ENCODE assay signal across 22 cellular contexts in the genomic region with DNA sequence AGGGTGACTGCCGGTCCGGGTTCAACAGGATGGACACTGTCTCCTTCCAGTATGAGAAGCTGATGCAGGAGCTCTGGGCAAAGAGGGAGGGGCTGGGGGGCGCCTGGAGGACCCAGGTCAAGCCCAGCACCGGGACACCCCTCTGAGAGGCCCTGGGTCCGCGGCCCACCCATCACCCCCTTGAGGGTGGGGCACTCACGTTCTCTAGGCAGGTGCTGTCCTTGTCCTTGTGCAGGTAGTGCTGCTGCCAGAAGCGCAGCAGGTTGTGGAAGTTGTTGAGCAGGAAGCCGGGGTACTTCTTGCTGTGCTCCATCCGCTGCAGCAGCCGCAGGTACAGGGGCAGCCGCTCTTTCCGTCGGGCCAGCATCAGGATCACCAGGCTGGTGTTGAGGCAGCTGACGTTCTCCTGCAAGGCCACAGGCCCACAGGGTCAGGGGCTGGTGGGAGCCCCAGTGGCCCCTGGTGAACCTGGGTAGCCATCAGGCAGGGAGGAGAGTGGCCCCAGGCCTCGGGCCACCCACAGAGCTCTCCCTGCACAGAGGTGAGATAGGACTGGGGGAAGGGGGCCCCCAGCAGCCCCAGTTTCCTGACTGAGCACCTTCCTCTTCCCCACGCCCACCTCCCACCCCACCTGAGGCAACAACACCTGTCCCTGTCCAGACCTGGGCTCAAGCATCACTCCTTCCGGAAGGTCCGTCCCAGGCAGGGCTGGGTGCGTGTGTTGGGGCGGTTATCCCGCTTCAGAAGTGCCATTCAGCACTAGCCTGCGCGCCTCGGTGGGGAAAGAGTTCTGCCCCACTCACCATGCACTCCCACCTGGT. TPM values are rescaled to one million over a fixed set of nuclear protein-coding genes. Genes with fewer than 3 reads are reported as not detected.
A peak's percentile ranks its signal among the peaks of the same experiment; 100 is the strongest.
DNase-seq lines count a peak whose midpoint lies in the region; ATAC-seq, FAIRE-seq and TF ChIP-seq lines count a peak whose summit lies in the region.
"Had no signal": no experiment of that assay in that cellular context is flagged by ENCODE, and none has a peak within 500 bp of the region (broad histone marks: within the 10 kb centered on the region; RNA-seq: fewer than 3 reads in every experiment).

No MANE protein-coding gene starts in this region.

- H3K27ac Mint-ChIP-seq in neural progenitor cell, result peak overlapping the region; percentile 53

- TF ChIP-seq CTCF in K562 (IDR thresholded peaks at IDR 0.05 in 2 of 3, conservative IDR thresholded peaks at IDR 0.05 in 1 of 3; ENCODE audit: insufficient read depth in 2 of 3, low read depth in 1 of 3, low read length in 3 of 3) (no peak), left ventricle myocardium inferior (IDR thresholded peaks at IDR 0.05; ENCODE audit: borderline replicate concordance) (no peak), neural progenitor cell (IDR thresholded peaks at IDR 0.05) (no peak), upper lobe of right lung (IDR thresholded peaks at IDR 0.05) (no peak)

- no peaks in the 10 kb centered on the region for H3K9me1 ChIP-seq in K562 (ENCODE audit: control insufficient read depth, insufficient read depth, low read length)

- no peaks in the 10 kb centered on the region for H3K9me3 ChIP-seq in K562 (replicated peaks; ENCODE audit: control insufficient read depth, insufficient read depth, low read depth, low read length)
- no peaks in the 10 kb centered on the region for H3K9me3 ChIP-seq in left ventricle myocardium inferior (replicated peaks)
- H3K9me3 ChIP-seq in neural progenitor cell (ENCODE audit: low read depth), result no peaks in the 10 kb centered on the region
- no peaks in the 10 kb centered on the region for H3K9me3 ChIP-seq in upper lobe of right lung
- no peaks in the 10 kb centered on the region for H3K9me3 ChIP-seq in small intestine (ENCODE audit: control insufficient read depth, low read depth)
- H3K9me3 ChIP-seq: adrenal gland, breast epithelium, MG63, uterus had no signal

- H3K4me3 ChIP-seq in K562 (no peak overlapping the region), left ventricle myocardium inferior (no peak overlapping the region), neural progenitor cell (no peak overlapping the region), upper lobe of right lung (no peak overlapping the region), small intestine (ENCODE audit: low read depth in 1 of 2, low read length in 2 of 2) (no peak overlapping the region)
- H3K4me3 ChIP-seq: adrenal gland, breast epithelium, MG63, uterus had no signal

- H4K20me1 ChIP-seq in K562 (replicated peaks; ENCODE audit: control insufficient read depth, insufficient read depth, low read length), result no peaks in the 10 kb centered on the region
- peaks cover 4% of the 10 kb centered on the region for H4K20me1 ChIP-seq in neural progenitor cell (ENCODE audit: low read depth)

- H3K27me3 ChIP-seq in K562 (ENCODE audit: control insufficient read depth in 2 of 2, insufficient read depth in 2 of 2, low read length in 2 of 2) (no peaks in the 10 kb centered on the region), left ventricle myocardium inferior (ENCODE audit: low read depth) (no peaks in the 10 kb centered on the region), neural progenitor cell (no peaks in the 10 kb centered on the region), upper lobe of right lung (no peaks in the 10 kb centered on the region), small intestine (ENCODE audit: control insufficient read depth in 2 of 2, insufficient read depth in 2 of 2, low read length in 2 of 2) (no peaks in the 10 kb centered on the region)
- H3K27me3 ChIP-seq: adrenal gland, breast epithelium, MG63, uterus had no signal

- H3K4me2 ChIP-seq in K562 (ENCODE audit: insufficient read depth, low read length), result no peak overlapping the region
- no peak overlapping the region for H3K4me2 ChIP-seq in neural progenitor cell

- H2AFZ ChIP-seq in K562 (ENCODE audit: low read depth, low read length) (no peak overlapping the region), neural progenitor cell (replicated peaks) (no peak overlapping the region)

- in situ Hi-C loops in K562 (cut with MboI), result no loop called here

- DNase-seq in K562 (ENCODE audit: extremely low read depth in 1 of 4, low spot score in 3 of 4) (no peak), left ventricle myocardium inferior (peak; percentile 17), neural progenitor cell (ENCODE audit: low spot score) (no peak), upper lobe of right lung (peak; percentile 48), Kasumi-1 (lab: John Stamatoyannopoulos, UW) (no peak), small intestine (no peak)
- DNase-seq: activated CD4-positive, alpha-beta T cell treated with anti-CD3 and anti-CD28 coated beads, Interleukin-2, amount 50 U/mL, for 48 hours; activated gamma-delta T cell; CD4-positive, alpha-beta memory T cell; glutamatergic neuron; H9; MG63; NCI-H1436 treated with DMSO at 0.1 percent for 48 hours; NCI-H526 treated with DMSO at 0.1 percent for 48 hours; retina; RPMI8226; T-helper 9 cell had no signal

- no peak for TF ChIP-seq POLR2A in K562 (conservative IDR thresholded peaks at IDR 0.05)

- ATAC-seq in K562, result no peak
- no peak for ATAC-seq in upper lobe of right lung
- no peak for ATAC-seq in HG03469 (IDR thresholded peaks at IDR 0.05; ENCODE audit: unreplicated experiment)

- BruUV-seq in K562 (replicated peaks; lab: Mats Ljungman, UMichigan), result no TSS peak

- peaks cover 100% of the 10 kb centered on the region; the same call in 2 of the 3 replicates for H3K36me3 ChIP-seq in K562 (ENCODE audit: control insufficient read depth, insufficient read depth, low read length)
- peaks cover 100% of the 10 kb centered on the region for H3K36me3 ChIP-seq in left ventricle myocardium inferior
- no peaks in the 10 kb centered on the region for H3K36me3 ChIP-seq in neural progenitor cell
- peaks cover 100% of the 10 kb centered on the region for H3K36me3 ChIP-seq in upper lobe of right lung
- H3K36me3 ChIP-seq in small intestine (ENCODE audit: control insufficient read depth in 2 of 2, insufficient read depth in 2 of 2, low read length in 2 of 2), result peaks cover 23 to 29% of the 10 kb centered on the region in 2 donors
- H3K36me3 ChIP-seq: uterus had no signal

- peaks cover 0 to 16% of the 10 kb centered on the region in 2 experiments; a peak in 2 of 5 replicates for H3K4me1 ChIP-seq in K562 (replicated peaks in 1 of 2; ENCODE audit: control insufficient read depth in 2 of 2, insufficient read depth in 2 of 2, low read length in 2 of 2)
- peaks cover 33% of the 10 kb centered on the region for H3K4me1 ChIP-seq in left ventricle myocardium inferior
- no peaks in the 10 kb centered on the region for H3K4me1 ChIP-seq in neural progenitor cell
- no peaks in the 10 kb centered on the region for H3K4me1 ChIP-seq in upper lobe of right lung
- no peaks in the 10 kb centered on the region for H3K4me1 ChIP-seq in small intestine (ENCODE audit: control insufficient read depth in 2 of 2, insufficient read depth in 1 of 2, low read depth in 1 of 2, low read length in 1 of 2)
- H3K4me1 ChIP-seq: breast epithelium, uterus had no signal

- H3K4me3 Mint-ChIP-seq in neural progenitor cell, result no peak overlapping the region
- H3K4me3 Mint-ChIP-seq: CD4-positive, alpha-beta memory T cell; H9 had no signal

- H3K9ac ChIP-seq in K562 (ENCODE audit: insufficient read depth in 1 of 2, low read depth in 2 of 2, low read length in 2 of 2) (no peak overlapping the region), neural progenitor cell (no peak overlapping the region)

- no peaks in the 10 kb centered on the region for H3F3A ChIP-seq in neural progenitor cell (ENCODE audit: low read depth)

- H3K79me2 ChIP-seq in K562 (ENCODE audit: control insufficient read depth, insufficient read depth, low read length) (no peaks in the 10 kb centered on the region), neural progenitor cell (ENCODE audit: low read depth) (no peaks in the 10 kb centered on the region)

- POLR2A ChIA-PET in K562 (lab: Yijun Ruan, JAX), result interaction anchor here (0.7 to 1.6 kb wide), 2 partner anchors 24 to 52 kb away, joined by 3 to 4 read pairs; no protein-coding TSS in a partner anchor

- H3K4me1 Mint-ChIP-seq in neural progenitor cell, result no peaks in the 10 kb centered on the region

- peaks cover 21% of the 10 kb centered on the region for H3K36me3 Mint-ChIP-seq in neural progenitor cell

- peaks cover 3% of the 10 kb centered on the region for H3K27me3 Mint-ChIP-seq in neural progenitor cell (ENCODE audit: insufficient read depth, low read depth)
- H3K27me3 Mint-ChIP-seq: CD4-positive, alpha-beta memory T cell had no signal

- no peak for TF ChIP-seq RAD21 in K562 (CRISPR knock-in tag; conservative IDR thresholded peaks at IDR 0.05 in 1 of 2, IDR thresholded peaks at IDR 0.05 in 1 of 2)

- no peak for TF ChIP-seq EP300 in K562 (IDR thresholded peaks at IDR 0.05; ENCODE audit: low read length)

- intact Hi-C loops in K562 (cut with micrococcal nuclease), result no loop called here
- intact Hi-C loops in left ventricle myocardium inferior (cut with micrococcal nuclease), result no loop called here
- intact Hi-C loops in upper lobe of right lung (cut with DNase I), result no loop called here

- H3K27ac ChIP-seq in K562 (ENCODE audit: extremely low read depth, low read depth, low read length) (no peak overlapping the region), left ventricle myocardium inferior (replicated peaks) (peak overlapping the region; percentile 62), neural progenitor cell (no peak overlapping the region), upper lobe of right lung (no peak overlapping the region), small intestine (ENCODE audit: low read depth in 1 of 2, low read length in 1 of 2) (no peak overlapping the region)
- H3K27ac ChIP-seq: breast epithelium, uterus had no signal

- 90% methylated on average over 22 of the region's 25 CpGs for WGBS in K562 (ENCODE audit: insufficient coverage, low coverage, missing lambda C conversion rate)
- WGBS in small intestine, 3 donors, result 85 to 95% (median 90%) methylated on average over 24 to 25 of the region's 25 CpGs

- CTCF ChIA-PET in K562 (lab: Yijun Ruan, JAX; ENCODE audit: low intra/inter-chr PET ratio), result interaction anchor here (0.5 kb wide), 1 partner anchor 197 kb away, joined by 3 read pairs; no protein-coding TSS in a partner anchor

- no peaks in the 10 kb centered on the region for H3K9me3 Mint-ChIP-seq in neural progenitor cell
- H3K9me3 Mint-ChIP-seq: H9 had no signal

- FAIRE-seq in K562 (lab: Jason Lieb, UNC), result no peak
- FAIRE-seq in small intestine (lab: Jason Lieb, UNC), result no peak
- FAIRE-seq: G401.6 had no signal

RNA-seq across cellular contexts. Expression of a gene that starts 47.8 kb away (rescaled TPM):
- 2.0 and 2.6 TPM in 2 replicates for total RNA-seq in K562 (2011; cell fraction: chromatin; rRNA removed; ENCODE audit: low replicate concordance)
- total RNA-seq in K562 (2011; cell fraction: nucleolus; rRNA removed), result 1.2 TPM in 2 replicates
- 1.3 and 1.8 TPM in 2 replicates for total RNA-seq in K562 (2011; cell fraction: nucleoplasm; rRNA removed)
- total RNA-seq in K562 (2014; rRNA removed) (0.14 TPM in 1 of 2 replicates, not detected in the other), K562 (2014; rRNA removed; fragmentation: Illumina TruSeq; extraction: Trizol) (not detected in 2 replicates), K562 (2015; rRNA removed; fragmentation: Illumina TruSeq; extraction: Trizol) (0.11 TPM in 1 of 2 replicates, not detected in the other), K562 (2021) (0.11 and 0.13 TPM in 2 replicates), left ventricle myocardium inferior (253 TPM), neural progenitor cell (ENCODE audit: low replicate concordance) (0.03 TPM in 1 of 2 replicates, not detected in the other), upper lobe of right lung (1.8 TPM)
- polyA plus RNA-seq in K562 (2011; rRNA removed) (0.22 and 0.37 TPM in 2 replicates), K562 (2014; fragmentation: Illumina TruSeq; extraction: Trizol) (0.06 and 0.07 TPM in 2 replicates), K562 (2014; fragmentation: Nextera tagmentation; extraction: Ambion mirVana) (not detected), K562 (2014; rRNA removed) (0.09 and 0.34 TPM in 2 replicates), small intestine (1 to 10 TPM in 1 of 3 donors, under 1 TPM in 1, not detected in 1; 0.89 to 2.2 TPM)
- 0.22 and 0.32 TPM in 2 replicates for polyA plus RNA-seq in K562 (2011; cell fraction: cytosol; rRNA removed)
- polyA plus RNA-seq in K562 (2011; cell fraction: nucleus; rRNA removed), result 0.80 and 1.3 TPM in 2 replicates
- 0.27 and 0.65 TPM in 2 replicates for polyA plus RNA-seq in K562 (2012)
- polyA minus RNA-seq in K562 (2011; rRNA and poly(A)+ RNA removed), result not detected in 2 replicates
- polyA minus RNA-seq in K562 (2011; cell fraction: cytosol; rRNA and poly(A)+ RNA removed), result not detected in 2 replicates
- 0.56 and 0.67 TPM in 2 replicates for polyA minus RNA-seq in K562 (2011; cell fraction: nucleus; rRNA and poly(A)+ RNA removed)

RNA-seq across cellular contexts. Expression of a gene that starts 47.8 kb away (rescaled TPM):
- total RNA-seq in K562 (2011; cell fraction: chromatin; rRNA removed; ENCODE audit: low replicate concordance), result 117 and 229 TPM in 2 replicates
- 129 and 153 TPM in 2 replicates for total RNA-seq in K562 (2011; cell fraction: nucleolus; rRNA removed)
- 124 and 131 TPM in 2 replicates for total RNA-seq in K562 (2011; cell fraction: nucleoplasm; rRNA removed)
- total RNA-seq in K562 (2014; rRNA removed), result 89.4 and 96.2 TPM in 2 replicates
- total RNA-seq in K562 (2014; rRNA removed; fragmentation: Illumina TruSeq; extraction: Trizol), result 67.1 and 71.3 TPM in 2 replicates
- 70.3 and 75.8 TPM in 2 replicates for total RNA-seq in K562 (2015; rRNA removed; fragmentation: Illumina TruSeq; extraction: Trizol)
- total RNA-seq in K562 (2021), result 85.7 and 93.2 TPM in 2 replicates
- 165 and 169 TPM in 2 replicates for polyA plus RNA-seq in K562 (2011; rRNA removed)
- polyA plus RNA-seq in K562 (2011; cell fraction: cytosol; rRNA removed), result 144 and 148 TPM in 2 replicates
- 503 and 533 TPM in 2 replicates for polyA plus RNA-seq in K562 (2011; cell fraction: nucleus; rRNA removed)
- 78.3 and 89.2 TPM in 2 replicates for polyA plus RNA-seq in K562 (2012)
- 102 and 107 TPM in 2 replicates for polyA plus RNA-seq in K562 (2014; fragmentation: Illumina TruSeq; extraction: Trizol)
- polyA plus RNA-seq in K562 (2014; fragmentation: Nextera tagmentation; extraction: Ambion mirVana), result 10 to 100 TPM; 18.4 to 40.4 TPM
- 114 and 130 TPM in 2 replicates for polyA plus RNA-seq in K562 (2014; rRNA removed)
- 71.0 and 82.8 TPM in 2 replicates for polyA minus RNA-seq in K562 (2011; rRNA and poly(A)+ RNA removed)
- 36.4 and 44.4 TPM in 2 replicates for polyA minus RNA-seq in K562 (2011; cell fraction: cytosol; rRNA and poly(A)+ RNA removed)
- 69.3 and 97.7 TPM in 2 replicates for polyA minus RNA-seq in K562 (2011; cell fraction: nucleus; rRNA and poly(A)+ RNA removed)
- 17.2 TPM for total RNA-seq in left ventricle myocardium inferior
- total RNA-seq in neural progenitor cell (ENCODE audit: low replicate concordance), result 63.9 and 96.4 TPM in 2 replicates
- 30.0 TPM for total RNA-seq in upper lobe of right lung
- 10 to 100 TPM; 54.0 to 79.2 (median 61.5) TPM for polyA plus RNA-seq in small intestine

Comparison
In these comparisons a context has a peak if more than half of its experiments do, and no peak if none do; other contexts are left out.
1. DNase-seq: peak in left ventricle myocardium inferior (single experiment) and upper lobe of right lung (single experiment); none in K562 (0 of 4), neural progenitor cell (single experiment), Kasumi-1 (0 of 2) and small intestine (single experiment).
2. RNA of a gene that starts 47.8 kb away (total RNA-seq): 253 TPM in left ventricle myocardium inferior (single experiment); 1.8 TPM in upper lobe of right lung (single experiment), 0.11 to 2.6 TPM in K562 and 0.03 TPM in neural progenitor cell; every median in the first group is over 10 times any median in the second.